In genomic region chr21:21226472-21226871, GRCh38 we compare ENCODE assay signal across 19 cellular contexts.
"Had no signal": no experiment of that assay in that cellular context is flagged by ENCODE, and none has a peak within 500 bp of the region (broad histone marks: within the 10 kb centered on the region; RNA-seq: fewer than 3 reads in every experiment).

No MANE protein-coding gene starts in this region.

- H3K4me1 ChIP-seq: SJSA1 had no signal

- H3K4me3 ChIP-seq: SJSA1, SK-N-MC had no signal

- H3K36me3 ChIP-seq: SJSA1 had no signal

- DNase-seq: KBM-7, NCI-H1092 treated with DMSO at 0.1 percent for 48 hours, NCI-H1436, NCI-H187, NCI-H2029, NCI-H2081 treated with DMSO at 0.1 percent for 48 hours, NCI-H2171, NCI-H226, NCI-H446, NCI-H510A, NCI-H524 treated with DMSO at 0.1 percent for 48 hours, NCI-H69, NCI-H774, Right ventricle myocardium superior, RPMI8226, SIG-M5 had no signal

- H3K9me3 ChIP-seq: SJSA1 had no signal

- H3K27me3 ChIP-seq: SJSA1 had no signal

- H3K27ac ChIP-seq: HL-60, SJSA1, SK-N-MC had no signal
